In genomic region chr16:70157477-70158260, GRCh38 we compare ENCODE assay signal across 18 cellular contexts. TPM values are rescaled to one million over a fixed set of nuclear protein-coding genes. Genes with fewer than 3 reads are reported as not detected.
DNase-seq lines count a peak whose midpoint lies in the region; ATAC-seq and TF ChIP-seq lines count a peak whose summit lies in the region.
"Had no signal": no experiment of that assay in that cellular context is flagged by ENCODE, and none has a peak within 500 bp of the region (broad histone marks: within the 10 kb centered on the region; RNA-seq: fewer than 3 reads in every experiment).

No MANE protein-coding gene starts in this region.

- no peaks in the 10 kb centered on the region for H3K27me3 ChIP-seq in Caco-2 (replicated peaks; ENCODE audit: control insufficient read depth, insufficient read depth, low read length)
- H3K27me3 ChIP-seq: neutrophil had no signal

- H3K9me3 Mint-ChIP-seq in stimulated activated naive CD8-positive, alpha-beta T cell treated with anti-CD3 and anti-CD28 coated beads, Interleukin-15, amount 100 ng/mL, for 72 hours, result no peaks in the 10 kb centered on the region
- H3K9me3 Mint-ChIP-seq in neural crest cell, result no peaks in the 10 kb centered on the region
- no peaks in the 10 kb centered on the region for H3K9me3 Mint-ChIP-seq in mesothelial cell of epicardium
- no peaks in the 10 kb centered on the region for H3K9me3 Mint-ChIP-seq in Caco-2 (ENCODE audit: unreplicated experiment)
- H3K9me3 Mint-ChIP-seq: activated naive CD4-positive, alpha-beta T cell treated with anti-CD3 and anti-CD28 coated beads for 36 hours; CD4-positive, CD25-positive, alpha-beta regulatory T cell; T-cell had no signal

- H3K4me3 Mint-ChIP-seq in stimulated activated naive CD8-positive, alpha-beta T cell treated with anti-CD3 and anti-CD28 coated beads, Interleukin-15, amount 100 ng/mL, for 72 hours, result no peak overlapping the region
- H3K4me3 Mint-ChIP-seq in neural crest cell, result no peak overlapping the region
- no peak overlapping the region for H3K4me3 Mint-ChIP-seq in mesothelial cell of epicardium
- no peak overlapping the region for H3K4me3 Mint-ChIP-seq in Caco-2 (ENCODE audit: unreplicated experiment)
- H3K4me3 Mint-ChIP-seq: activated naive CD4-positive, alpha-beta T cell treated with anti-CD3 and anti-CD28 coated beads for 36 hours; CD4-positive, CD25-positive, alpha-beta regulatory T cell; T-cell had no signal

- CTCF ChIA-PET in Caco-2 (lab: Charles Lee), result interaction anchor here (0.6 to 1.5 kb wide), 2 partner anchors 110 to 240 kb away, joined by 4 to 8 read pairs; no protein-coding TSS in a partner anchor

- peaks cover 22% of the 10 kb centered on the region for H3K4me1 ChIP-seq in Caco-2
- H3K4me1 ChIP-seq: left ventricle myocardium inferior had no signal

- no peak for ATAC-seq in stimulated activated naive CD8-positive, alpha-beta T cell treated with anti-CD3 and anti-CD28 coated beads, Interleukin-15, amount 100 ng/mL, for 72 hours
- ATAC-seq in stimulated activated naive CD8-positive, alpha-beta T cell treated with anti-CD3 and anti-CD28 coated beads, Interleukin-15, Interleukin-2, amounts not matched to agents 100 U/mL and 50 U/mL, for 24 hours, result no peak
- ATAC-seq in GM21447 (IDR thresholded peaks at IDR 0.05; ENCODE audit: unreplicated experiment), result no peak
- ATAC-seq: T-cell had no signal

- intact Hi-C loops in Caco-2 (cut with micrococcal nuclease; ENCODE audit: unreplicated experiment), result no loop called here

- BruUV-seq in Caco-2 (replicated peaks; lab: Mats Ljungman, UMichigan), result no TSS peak

- H3K9me3 ChIP-seq in Caco-2, result no peaks in the 10 kb centered on the region
- H3K9me3 ChIP-seq: left ventricle myocardium inferior, neutrophil had no signal

- H3K4me1 Mint-ChIP-seq in stimulated activated naive CD8-positive, alpha-beta T cell treated with anti-CD3 and anti-CD28 coated beads, Interleukin-15, amount 100 ng/mL, for 72 hours, result no peaks in the 10 kb centered on the region
- peaks cover 18% of the 10 kb centered on the region for H3K4me1 Mint-ChIP-seq in neural crest cell
- no peaks in the 10 kb centered on the region for H3K4me1 Mint-ChIP-seq in mesothelial cell of epicardium
- peaks cover 35% of the 10 kb centered on the region for H3K4me1 Mint-ChIP-seq in Caco-2 (ENCODE audit: low read depth, unreplicated experiment)
- H3K4me1 Mint-ChIP-seq: CD4-positive, CD25-positive, alpha-beta regulatory T cell; T-cell had no signal

- TF ChIP-seq CTCF in neural crest cell (conservative IDR thresholded peaks at IDR 0.05) (no peak), mesothelial cell of epicardium (IDR thresholded peaks at IDR 0.05; ENCODE audit: unreplicated experiment) (no peak), Caco-2 (IDR thresholded peaks at IDR 0.05; ENCODE audit: insufficient read depth in 1 of 2, low read depth in 1 of 2, low read length in 1 of 2, severe bottlenecking in 1 of 2, unreplicated experiment in 1 of 2) (no peak)

- no peaks in the 10 kb centered on the region for H3K27me3 Mint-ChIP-seq in stimulated activated naive CD8-positive, alpha-beta T cell treated with anti-CD3 and anti-CD28 coated beads, Interleukin-15, amount 100 ng/mL, for 72 hours
- H3K27me3 Mint-ChIP-seq in neural crest cell (ENCODE audit: low read depth), result no peaks in the 10 kb centered on the region
- H3K27me3 Mint-ChIP-seq in mesothelial cell of epicardium (ENCODE audit: low read depth), result no peaks in the 10 kb centered on the region
- H3K27me3 Mint-ChIP-seq in Caco-2 (ENCODE audit: insufficient read depth, unreplicated experiment), result no peaks in the 10 kb centered on the region
- H3K27me3 Mint-ChIP-seq: CD4-positive, CD25-positive, alpha-beta regulatory T cell; T-cell had no signal

- DNase-seq in stimulated activated naive CD8-positive, alpha-beta T cell treated with anti-CD3 and anti-CD28 coated beads, Interleukin-15, amount 100 ng/mL, for 72 hours, result no peak
- DNase-seq in stimulated activated naive CD8-positive, alpha-beta T cell treated with anti-CD3 and anti-CD28 coated beads, Interleukin-15, Interleukin-2, amounts not matched to agents 100 U/mL and 50 U/mL, for 24 hours, result no peak
- DNase-seq in cerebellum (ENCODE audit: low spot score), result peak; percentile 13
- DNase-seq in neural crest cell (ENCODE audit: low read depth, low spot score), result no peak
- no peak for DNase-seq in mesothelial cell of epicardium (ENCODE audit: low spot score in 2 of 2, unreplicated experiment in 2 of 2)
- no peak for DNase-seq in Caco-2
- DNase-seq: activated CD4-positive, alpha-beta T cell treated with anti-CD3 and anti-CD28 coated beads, Interleukin-2, amount 50 U/mL, for 4 hours; activated naive CD4-positive, alpha-beta T cell treated with anti-CD3 and anti-CD28 coated beads for 36 hours; CD4-positive, CD25-positive, alpha-beta regulatory T cell; effector CD4-positive, alpha-beta T cell; GOT3; KBM-7; left ventricle myocardium inferior; NCI-H1694 had no signal

- H3K27ac Mint-ChIP-seq in stimulated activated naive CD8-positive, alpha-beta T cell treated with anti-CD3 and anti-CD28 coated beads, Interleukin-15, amount 100 ng/mL, for 72 hours, result peak overlapping the region; percentile 47 to 61
- H3K27ac Mint-ChIP-seq in neural crest cell (ENCODE audit: unreplicated experiment) (peak overlapping the region; percentile 1), mesothelial cell of epicardium (no peak overlapping the region), Caco-2 (ENCODE audit: unreplicated experiment) (no peak overlapping the region)
- H3K27ac Mint-ChIP-seq: activated naive CD4-positive, alpha-beta T cell treated with anti-CD3 and anti-CD28 coated beads for 36 hours; T-cell had no signal

- H3K36me3 ChIP-seq in Caco-2 (ENCODE audit: control insufficient read depth, insufficient read depth, low read length), result peaks cover 7% of the 10 kb centered on the region

- peaks cover 11% of the 10 kb centered on the region for H3K36me3 Mint-ChIP-seq in neural crest cell (ENCODE audit: low read depth)
- H3K36me3 Mint-ChIP-seq in mesothelial cell of epicardium, result peaks cover 33% of the 10 kb centered on the region
- H3K36me3 Mint-ChIP-seq in Caco-2 (ENCODE audit: insufficient read depth, unreplicated experiment), result peaks cover 56% of the 10 kb centered on the region

- H3K4me3 ChIP-seq in Caco-2 (ENCODE audit: low read depth, low read length), result no peak overlapping the region
- H3K4me3 ChIP-seq: left ventricle myocardium inferior had no signal

- POLR2A ChIA-PET in Caco-2 (lab: Charles Lee), result no interaction called here

RNA-seq across cellular contexts. Expression of gene CLEC18C, which starts 15.9 kb away (rescaled TPM):
- total RNA-seq in cerebellum (2.3 TPM), neural crest cell (0.73 and 1.0 TPM in 2 replicates), mesothelial cell of epicardium (0.16 TPM in 1 of 3 replicates, not detected in the others), Caco-2 (2022) (0.50 TPM in 1 of 2 replicates, not detected in the other)
- total RNA-seq: chondrocyte, left ventricle myocardium inferior had no signal

RNA-seq across cellular contexts. Expression of gene PDPR, which starts 43.5 kb away (rescaled TPM):
- 22.0 TPM for total RNA-seq in cerebellum
- 24.0 and 25.8 TPM in 2 replicates for total RNA-seq in neural crest cell
- total RNA-seq in mesothelial cell of epicardium, result 33.3 to 35.0 TPM (median 34.4 TPM) in 3 replicates
- 40.2 and 42.9 TPM in 2 replicates for total RNA-seq in Caco-2 (2022)

Comparison
In these comparisons a context has a peak if more than half of its experiments do, and no peak if none do; other contexts are left out.
1. H3K27ac Mint-ChIP-seq: peak in stimulated activated naive CD8-positive, alpha-beta T cell treated with anti-CD3 and anti-CD28 coated beads, Interleukin-15, amount 100 ng/mL, for 72 hours (2 of 2) and neural crest cell (single experiment); none in mesothelial cell of epicardium (single experiment) and Caco-2 (single experiment).